33 cellular contexts compared by ENCODE assay signal in the genomic region with DNA sequence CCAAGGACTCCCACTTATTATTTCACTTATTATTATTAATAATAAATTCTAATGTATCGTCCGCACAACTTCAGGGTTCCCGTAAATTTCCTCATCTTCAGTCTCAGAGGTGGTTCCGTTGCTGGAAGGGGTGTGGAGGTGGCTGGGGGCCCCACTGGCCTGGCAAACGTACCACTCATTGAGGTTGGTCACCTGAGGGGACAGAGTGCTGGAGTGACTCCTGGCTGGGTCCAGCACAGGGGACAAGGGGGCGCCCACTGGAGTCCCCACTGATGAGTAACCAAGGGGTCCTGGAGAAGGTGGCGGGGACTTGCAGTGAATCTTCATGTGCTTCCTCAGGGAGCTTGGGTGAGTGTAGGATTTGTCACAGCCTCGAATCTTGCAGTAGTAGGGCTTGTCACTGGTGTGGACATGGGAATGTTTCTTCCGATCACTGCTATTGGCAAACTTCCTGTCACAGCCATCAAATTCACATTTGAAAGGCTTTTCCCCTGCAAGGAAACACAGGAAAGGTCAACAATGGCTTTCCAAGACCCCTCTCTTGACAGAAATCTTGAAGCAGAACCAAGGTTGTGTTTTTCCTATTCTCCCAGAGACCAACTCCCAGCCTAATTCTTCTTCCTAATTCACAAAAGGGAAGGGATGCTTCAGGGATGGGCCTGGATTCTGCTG. TPM values are rescaled to one million over a fixed set of nuclear protein-coding genes. Genes with fewer than 3 reads are reported as not detected.
DNase-seq lines count a peak whose midpoint lies in the region; ATAC-seq and TF ChIP-seq lines count a peak whose summit lies in the region.
"Had no signal": no experiment of that assay in that cellular context is flagged by ENCODE, and none has a peak within 500 bp of the region (broad histone marks: within the 10 kb centered on the region; RNA-seq: fewer than 3 reads in every experiment).

No MANE protein-coding gene starts in this region.

- H4K91ac ChIP-seq in H9 (ENCODE audit: insufficient read length, low read depth, low read length): no peak overlapping the region

- no peak overlapping the region for H3K4ac ChIP-seq in H9 (ENCODE audit: low read depth, low read length)

- no peak overlapping the region for H3K18ac ChIP-seq in H9 (ENCODE audit: insufficient read length, low read depth, low read length)

- H3K27me3 Mint-ChIP-seq in H9 (ENCODE audit: low read depth) (peaks cover 34% of the 10 kb centered on the region), brain (peaks cover 59% of the 10 kb centered on the region), nephron progenitor cell (ENCODE audit: low read depth, poor library complexity) (peaks cover 74% of the 10 kb centered on the region)

- TF ChIP-seq CTCF in A673 (conservative IDR thresholded peaks at IDR 0.05; ENCODE audit: low read depth, low read length) (no peak), H9 (conservative IDR thresholded peaks at IDR 0.05) (no peak), brain (conservative IDR thresholded peaks at IDR 0.05) (no peak), nephron progenitor cell (IDR thresholded peaks at IDR 0.05) (no peak)

- H3K4me3 Mint-ChIP-seq in H9 (peak overlapping the region; percentile 59 to 94), brain (peak overlapping the region; percentile 83 to 94 (median 89)), nephron progenitor cell (peak overlapping the region; percentile 17)
- H3K4me3 Mint-ChIP-seq: activated naive CD8-positive, alpha-beta T cell; activated T-helper 17 cell treated with anti-CD3 and anti-CD28 coated beads, Interleukin-2, amount 50 U/mL, for 72 hours; effector memory CD8-positive, alpha-beta T cell; T-helper 1 cell treated with Interleukin-12 subunit alpha and Interleukin-12 subunit beta and Interleukin-4 antibody, amounts not matched to agents 30 μg/mL and 1 μg/mL, for 36 hours had no signal

- H3K23me2 ChIP-seq in H9 (ENCODE audit: insufficient read length, low read depth, low read length, poor library complexity, severe bottlenecking): peaks cover 17% of the 10 kb centered on the region

- H2BK120ac ChIP-seq in H9 (ENCODE audit: low read depth, low read length, poor library complexity, severe bottlenecking): no peak overlapping the region

- H3K4me1 Mint-ChIP-seq in H9 (peaks cover 49 to 65% of the 10 kb centered on the region in 2 experiments), brain (peaks cover 62% of the 10 kb centered on the region), nephron progenitor cell (peaks cover 49% of the 10 kb centered on the region)

- H3K36me3 Mint-ChIP-seq in H9 (ENCODE audit: insufficient read depth in 1 of 3, low read depth in 3 of 3): peaks cover 46 to 60% (median 53%) of the 10 kb centered on the region in 3 experiments
- H3K36me3 Mint-ChIP-seq in brain: peaks cover 4% of the 10 kb centered on the region
- no peaks in the 10 kb centered on the region for H3K36me3 Mint-ChIP-seq in nephron progenitor cell (ENCODE audit: low read depth)

- H3K4me3 ChIP-seq in A673 (ENCODE audit: low read depth, low read length, poor library complexity, severe bottlenecking): peak overlapping the region; percentile 91
- H3K4me3 ChIP-seq: BLaER1, coronary artery, left ventricle myocardium inferior, prostate gland had no signal

- H3K23ac ChIP-seq in H9 (ENCODE audit: insufficient read length, low read depth, low read length): no peak overlapping the region

- peaks cover 50% of the 10 kb centered on the region for H3K4me1 ChIP-seq in A673 (ENCODE audit: insufficient read depth, low read length, poor library complexity, severe bottlenecking)
- H3K4me1 ChIP-seq in H9 (ENCODE audit: insufficient read depth, low read length): no peaks in the 10 kb centered on the region
- H3K4me1 ChIP-seq: BLaER1 had no signal

- H3K56ac ChIP-seq in H9 (ENCODE audit: insufficient read length, low read depth, low read length): no peak overlapping the region

- no peak overlapping the region for H2AK5ac ChIP-seq in H9 (ENCODE audit: insufficient read length, low read length)

- H2BK12ac ChIP-seq in H9 (ENCODE audit: insufficient read length, low read depth, low read length): no peak overlapping the region

- intact Hi-C loops in A673 (cut with micrococcal nuclease; ENCODE audit: unreplicated experiment): loop anchor here (5.0 kb wide), 1 partner anchor 308 kb away; no protein-coding TSS in a partner anchor

- H3K4me2 ChIP-seq in H9 (ENCODE audit: insufficient read depth, insufficient read length, low read length): peak overlapping the region; percentile 5
- H3K4me2 ChIP-seq: BLaER1, SK-N-SH had no signal

- no TSS peak for BruUV-seq in A673 (replicated peaks; lab: Mats Ljungman, UMichigan)

- no peak for DNase-seq in A673 (ENCODE audit: low spot score)
- no peak for DNase-seq in H9
- no peak for DNase-seq in nephron progenitor cell
- DNase-seq in NCI-H1048 (lab: John Stamatoyannopoulos, UW): no peak
- DNase-seq in superior temporal gyrus (ENCODE audit: extremely low spot score): no peak
- no peak for DNase-seq in NCI-H748 treated with DMSO at 0.1 percent for 48 hours (lab: John Stamatoyannopoulos, UW)
- DNase-seq: activated CD4-positive, alpha-beta T cell treated with anti-CD3 and anti-CD28 coated beads, Interleukin-2, amount 50 U/mL, for 4 hours; effector memory CD8-positive, alpha-beta T cell; erythroblast; glutamatergic neuron; IMR-90; islet precursor cell; left ventricle myocardium inferior; mesendoderm; MV-4-11; NCI-H2171 treated with DMSO at 0.1 percent for 48 hours; NCI-H510A; NK-92 treated with Interleukin-12 subunit alpha and Interleukin-12 subunit beta, amount 100 ng/mL, for 24 hours; nucleus accumbens; stimulated activated CD4-positive, alpha-beta T cell treated with anti-CD3 and anti-CD28 coated beads, Interleukin-4, amount 100 ng/mL, for 1 hour; trophoblast cell had no signal

- peak overlapping the region in 1 of 3 experiments; percentile 52; a peak in 4 of 7 replicates for H3K27ac Mint-ChIP-seq in H9
- H3K27ac Mint-ChIP-seq in brain: peak overlapping the region; percentile 85 to 99 (median 98)
- no peak overlapping the region for H3K27ac Mint-ChIP-seq in nephron progenitor cell
- H3K27ac Mint-ChIP-seq: activated naive CD8-positive, alpha-beta T cell; activated T-helper 17 cell treated with anti-CD3 and anti-CD28 coated beads, Interleukin-2, amount 50 U/mL, for 72 hours; effector memory CD8-positive, alpha-beta T cell; T-helper 1 cell treated with Interleukin-12 subunit alpha and Interleukin-12 subunit beta and Interleukin-4 antibody, amounts not matched to agents 30 μg/mL and 1 μg/mL, for 36 hours had no signal

- WGBS in H9 (ENCODE audit: extremely low coverage, insufficient read length, low lambda C conversion rate): no CpG with 5 or more reads among the region's 9 CpGs

- H4K20me1 ChIP-seq in H9 (ENCODE audit: control insufficient read depth, insufficient read depth, insufficient read length): no peaks in the 10 kb centered on the region

- H3K36me3 ChIP-seq in A673 (ENCODE audit: insufficient read depth, low read length, poor library complexity, severe bottlenecking): peaks cover 52% of the 10 kb centered on the region
- H3K36me3 ChIP-seq: BLaER1, left ventricle myocardium inferior, prostate gland had no signal

- POLR2A ChIA-PET in A673 (lab: Charles Lee; ENCODE audit: low non-redundant PET): no interaction called here

- H2BK15ac ChIP-seq in H9 (ENCODE audit: low read depth, low read length): no peak overlapping the region

- H2BK20ac ChIP-seq in H9 (ENCODE audit: low read depth, low read length, poor library complexity, severe bottlenecking): no peak overlapping the region

- H3K9me3 ChIP-seq in A673 (ENCODE audit: low read depth, low read length, poor library complexity, severe bottlenecking): no peaks in the 10 kb centered on the region
- H3K9me3 ChIP-seq in H9 (ENCODE audit: control insufficient read depth, low read depth, low read length): no peaks in the 10 kb centered on the region
- H3K9me3 ChIP-seq: left ventricle myocardium inferior, prostate gland, SK-N-SH had no signal

- no peak overlapping the region for H2AFZ ChIP-seq in H9 (ENCODE audit: low read length)

- H3K9me3 Mint-ChIP-seq in H9 (peaks cover 9 to 12% of the 10 kb centered on the region in 2 experiments; a peak in 4 of 5 replicates), brain (peaks cover 0 to 4% (median 0%) of the 10 kb centered on the region in 5 experiments), nephron progenitor cell (no peaks in the 10 kb centered on the region)
- H3K9me3 Mint-ChIP-seq: activated T-helper 17 cell treated with anti-CD3 and anti-CD28 coated beads, Interleukin-2, amount 50 U/mL, for 72 hours; effector memory CD8-positive, alpha-beta T cell; T-helper 1 cell treated with Interleukin-12 subunit alpha and Interleukin-12 subunit beta and Interleukin-4 antibody, amounts not matched to agents 30 μg/mL and 1 μg/mL, for 36 hours had no signal

- H3T11ph ChIP-seq in H9 (ENCODE audit: low read length): no peak overlapping the region

- H3K27ac ChIP-seq in A673 (ENCODE audit: low read depth, low read length, poor library complexity, severe bottlenecking) (peak overlapping the region; percentile 98), H9 (ENCODE audit: insufficient read length, low read depth, low read length) (no peak overlapping the region)
- H3K27ac ChIP-seq: BLaER1, coronary artery, left ventricle myocardium inferior, prostate gland had no signal

- no peak overlapping the region for H3K14ac ChIP-seq in H9 (ENCODE audit: insufficient read depth, low read length)

- H3K27me3 ChIP-seq in A673 (replicated peaks; ENCODE audit: insufficient read depth, low read depth, low read length, poor library complexity) (no peaks in the 10 kb centered on the region), H9 (ENCODE audit: insufficient read depth, low read length) (peaks cover 5% of the 10 kb centered on the region; the same call in 1 of the 2 replicates)

- H3K9ac ChIP-seq in H9 (ENCODE audit: extremely low read depth, insufficient read length, low read length): no peak overlapping the region
- H3K9ac ChIP-seq: BLaER1, SK-N-SH had no signal

- H3K79me1 ChIP-seq in H9 (ENCODE audit: insufficient read depth, low read depth, low read length, poor library complexity, severe bottlenecking): no peaks in the 10 kb centered on the region

- CTCF ChIA-PET in A673 (lab: Charles Lee): no interaction called here

- peaks cover 20% of the 10 kb centered on the region; the same call in 1 of the 2 replicates for H3K79me2 ChIP-seq in H9 (ENCODE audit: insufficient read depth, low read length)

- H4K5ac ChIP-seq in H9 (ENCODE audit: insufficient read length, low read depth, low read length): no peak overlapping the region

- no peak for ATAC-seq in HG02623 (IDR thresholded peaks at IDR 0.05; ENCODE audit: unreplicated experiment)
- ATAC-seq: activated T-helper 17 cell treated with anti-CD3 and anti-CD28 coated beads, Interleukin-2, amount 50 U/mL, for 72 hours; effector memory CD8-positive, alpha-beta T cell; HCT116 had no signal

- no peak overlapping the region for H4K8ac ChIP-seq in H9 (replicated peaks; ENCODE audit: insufficient read length, low read depth, low read length)

- H2BK5ac ChIP-seq in H9 (ENCODE audit: insufficient read length, low read length): no peak overlapping the region

RNA-seq across cellular contexts. Expression of a gene that starts 6.1 kb away (rescaled TPM):
- total RNA-seq in A673 (2021) (23.4 and 25.2 TPM in 2 replicates), H9 (2021) (51.9 and 52.6 TPM in 2 replicates)
- polyA plus RNA-seq in brain (ENCODE audit: insufficient read depth, low read depth, low replicate concordance): 49.1 TPM
- total RNA-seq: IMR-90, left ventricle myocardium inferior, LHCN-M2 had no signal
- polyA plus RNA-seq: AG04450, IMR-90, SK-N-SH had no signal

RNA-seq across cellular contexts. Expression of a gene that starts 16.1 kb away (rescaled TPM):
- total RNA-seq in A673 (2021) (285 and 305 TPM in 2 replicates), H9 (2021) (426 and 454 TPM in 2 replicates)
- 300 TPM for polyA plus RNA-seq in brain (ENCODE audit: insufficient read depth, low read depth, low replicate concordance)
- total RNA-seq: IMR-90, left ventricle myocardium inferior, LHCN-M2 had no signal
- polyA plus RNA-seq: AG04450, IMR-90, SK-N-SH had no signal

Comparison
In these comparisons a context has a peak if more than half of its experiments do, and no peak if none do; other contexts are left out.
1. H3K4me3 Mint-ChIP-seq: peak in every context shown above with its lines; median percentile 89 in brain; 76 in H9; 17 in nephron progenitor cell.